ENCODE assay signal across 8 cellular contexts in genomic region chr2:26298638-26299393, GRCh38. TPM values are rescaled to one million over a fixed set of nuclear protein-coding genes. Genes with fewer than 3 reads are reported as not detected.
DNase-seq lines count a peak whose midpoint lies in the region; ATAC-seq, FAIRE-seq and TF ChIP-seq lines count a peak whose summit lies in the region.

No MANE protein-coding gene starts in this region.

- H3K4me1 ChIP-seq in DND-41 (ENCODE audit: insufficient read depth, low read length): peaks cover 22% of the 10 kb centered on the region
- H3K4me1 ChIP-seq in K562 (replicated peaks in 1 of 2; ENCODE audit: control insufficient read depth in 2 of 2, insufficient read depth in 2 of 2, low read length in 2 of 2): peaks cover 0 to 2% of the 10 kb centered on the region in 2 experiments; a peak in 1 of 5 replicates

- WGBS in K562 (ENCODE audit: insufficient coverage, low coverage, missing lambda C conversion rate): 64% methylated on average over 23 of the region's 30 CpGs

- H3K9me3 ChIP-seq in DND-41 (ENCODE audit: insufficient read depth, low read length, severe bottlenecking) (no peaks in the 10 kb centered on the region), K562 (replicated peaks; ENCODE audit: control insufficient read depth, insufficient read depth, low read depth, low read length) (no peaks in the 10 kb centered on the region)

- H3K4me3 Mint-ChIP-seq in progenitor cell of endocrine pancreas (ENCODE audit: low read depth): no peak overlapping the region

- H3K27me3 ChIP-seq in DND-41 (ENCODE audit: insufficient read depth, low read length, poor library complexity): no peaks in the 10 kb centered on the region
- peaks cover 6 to 20% of the 10 kb centered on the region in 2 experiments; a peak in 3 of 5 replicates for H3K27me3 ChIP-seq in K562 (ENCODE audit: control insufficient read depth in 2 of 2, insufficient read depth in 2 of 2, low read length in 2 of 2)

- no peaks in the 10 kb centered on the region for H3K9me3 Mint-ChIP-seq in progenitor cell of endocrine pancreas (ENCODE audit: low read depth)

- no peaks in the 10 kb centered on the region for H3K9me1 ChIP-seq in K562 (ENCODE audit: control insufficient read depth, insufficient read depth, low read length)

- in situ Hi-C loops in K562 (cut with MboI): no loop called here

- H3K27ac ChIP-seq in DND-41 (ENCODE audit: low read length): peak overlapping the region; percentile 74
- no peak overlapping the region for H3K27ac ChIP-seq in K562 (ENCODE audit: extremely low read depth, low read depth, low read length)

- H3K4me3 ChIP-seq in DND-41 (ENCODE audit: low read depth in 1 of 2, low read length in 2 of 2): peak overlapping the region; percentile 31 to 67
- no peak overlapping the region for H3K4me3 ChIP-seq in K562

- peaks cover 2% of the 10 kb centered on the region for H3K4me1 Mint-ChIP-seq in progenitor cell of endocrine pancreas (ENCODE audit: low read depth)

- H4K20me1 ChIP-seq in DND-41 (ENCODE audit: insufficient read depth, low read length) (no peaks in the 10 kb centered on the region), K562 (replicated peaks; ENCODE audit: control insufficient read depth, insufficient read depth, low read length) (no peaks in the 10 kb centered on the region)

- CTCF ChIA-PET in K562 (lab: Yijun Ruan, JAX; ENCODE audit: low intra/inter-chr PET ratio): no interaction called here

- H3K36me3 Mint-ChIP-seq in progenitor cell of endocrine pancreas (ENCODE audit: insufficient read depth): no peaks in the 10 kb centered on the region

- no peaks in the 10 kb centered on the region for H3K36me3 ChIP-seq in DND-41 (ENCODE audit: insufficient read depth, low read length)
- H3K36me3 ChIP-seq in K562 (ENCODE audit: control insufficient read depth, insufficient read depth, low read length): no peaks in the 10 kb centered on the region

- H2AFZ ChIP-seq in DND-41 (ENCODE audit: low read depth, low read length): peak overlapping the region; percentile 85
- H2AFZ ChIP-seq in K562 (ENCODE audit: low read depth, low read length): peak overlapping the region; percentile 64

- no peak for TF ChIP-seq EP300 in K562 (IDR thresholded peaks at IDR 0.05; ENCODE audit: low read length)

- H3K27ac Mint-ChIP-seq in progenitor cell of endocrine pancreas: no peak overlapping the region

- ATAC-seq in DND-41 (ENCODE audit: insufficient read depth, low read depth) (peak; percentile 43), K562 (peak; percentile 40; the same call in 2 of the 3 replicates)

- peak; percentile 26 for DNase-seq in DND-41
- DNase-seq in OCI-M1 (lab: John Stamatoyannopoulos, UW): peak; percentile 70
- DNase-seq in K562 (ENCODE audit: extremely low read depth in 1 of 4, low spot score in 3 of 4): no peak
- peak; percentile 54 for DNase-seq in iris pigment epithelial cell (ENCODE audit: low read depth)
- DNase-seq in stimulated activated CD4-positive, alpha-beta T cell treated with anti-CD3 and anti-CD28 coated beads, Interleukin-12 subunit alpha, Interleukin-12 subunit beta, amount 100 ng/mL, for 24 hours (ENCODE audit: low read depth in 2 of 2): peak; percentile 16 to 20
- no peak for DNase-seq in progenitor cell of endocrine pancreas (ENCODE audit: low spot score, unreplicated experiment)
- no peak for DNase-seq in NCI-H526 (lab: John Stamatoyannopoulos, UW)
- DNase-seq in cortex of kidney (lab: John Stamatoyannopoulos, UW): no peak

- intact Hi-C loops in K562 (cut with micrococcal nuclease): no loop called here

- TF ChIP-seq POLR2A in K562 (conservative IDR thresholded peaks at IDR 0.05): no peak

- peaks cover 6% of the 10 kb centered on the region for H3K27me3 Mint-ChIP-seq in progenitor cell of endocrine pancreas

- H3K9ac ChIP-seq in DND-41 (ENCODE audit: low read depth, low read length) (peak overlapping the region; percentile 51), K562 (ENCODE audit: insufficient read depth in 1 of 2, low read depth in 2 of 2, low read length in 2 of 2) (no peak overlapping the region; a peak in 1 of 4 replicates)

- TF ChIP-seq RAD21 in K562 (CRISPR knock-in tag; conservative IDR thresholded peaks at IDR 0.05 in 1 of 2, IDR thresholded peaks at IDR 0.05 in 1 of 2): no peak

- POLR2A ChIA-PET in K562 (lab: Yijun Ruan, JAX): interaction anchor here (1.1 to 1.7 kb wide), 2 partner anchors 9 to 18 kb away, joined by 3 to 8 read pairs; no protein-coding TSS in a partner anchor

- H3K79me2 ChIP-seq in DND-41 (ENCODE audit: insufficient read depth, low read length): no peaks in the 10 kb centered on the region
- H3K79me2 ChIP-seq in K562 (ENCODE audit: control insufficient read depth, insufficient read depth, low read length): no peaks in the 10 kb centered on the region

- no peak for TF ChIP-seq CTCF in DND-41 (IDR thresholded peaks at IDR 0.05; ENCODE audit: borderline replicate concordance, extremely low read depth, low read length, poor library complexity, severe bottlenecking)
- TF ChIP-seq CTCF in K562 (IDR thresholded peaks at IDR 0.05 in 2 of 3, conservative IDR thresholded peaks at IDR 0.05 in 1 of 3; ENCODE audit: insufficient read depth in 2 of 3, low read depth in 1 of 3, low read length in 3 of 3): no peak
- no peak for TF ChIP-seq CTCF in progenitor cell of endocrine pancreas (IDR thresholded peaks at IDR 0.05; ENCODE audit: unreplicated experiment)

- BruUV-seq in K562 (replicated peaks; lab: Mats Ljungman, UMichigan): no TSS peak

- no peak for FAIRE-seq in K562 (lab: Jason Lieb, UNC)

- H3K4me2 ChIP-seq in DND-41 (ENCODE audit: insufficient read depth, low read length): peak overlapping the region; percentile 94
- H3K4me2 ChIP-seq in K562 (ENCODE audit: insufficient read depth, low read length): peak overlapping the region; percentile 51

RNA-seq across cellular contexts. Expression of gene SELENOI, which starts 47.1 kb away (rescaled TPM):
- 152 and 196 TPM in 2 replicates for total RNA-seq in K562 (2011; cell fraction: chromatin; rRNA removed; ENCODE audit: low replicate concordance)
- 115 and 130 TPM in 2 replicates for total RNA-seq in K562 (2011; cell fraction: nucleolus; rRNA removed)
- 153 and 187 TPM in 2 replicates for total RNA-seq in K562 (2011; cell fraction: nucleoplasm; rRNA removed)
- total RNA-seq in K562 (2014; rRNA removed) (19.9 and 21.1 TPM in 2 replicates), K562 (2014; rRNA removed; fragmentation: Illumina TruSeq; extraction: Trizol) (39.6 and 44.7 TPM in 2 replicates), K562 (2015; rRNA removed; fragmentation: Illumina TruSeq; extraction: Trizol) (24.2 and 26.3 TPM in 2 replicates), K562 (2021) (45.9 and 46.9 TPM in 2 replicates), progenitor cell of endocrine pancreas (43.8 and 46.2 TPM in 2 replicates)
- polyA plus RNA-seq in K562 (2011; rRNA removed) (21.3 and 31.8 TPM in 2 replicates), K562 (2014; fragmentation: Illumina TruSeq; extraction: Trizol) (21.4 and 24.4 TPM in 2 replicates), K562 (2014; fragmentation: Nextera tagmentation; extraction: Ambion mirVana) (10 to 100 TPM in 1 of 2 experiments, 1 to 10 TPM in 1; 9.6 to 10.6 TPM), K562 (2014; rRNA removed) (15.2 and 19.4 TPM in 2 replicates)
- 17.0 and 17.3 TPM in 2 replicates for polyA plus RNA-seq in K562 (2011; cell fraction: cytosol; rRNA removed)
- polyA plus RNA-seq in K562 (2011; cell fraction: nucleus; rRNA removed): 23.0 and 23.7 TPM in 2 replicates
- 8.4 and 19.4 TPM in 2 replicates for polyA plus RNA-seq in K562 (2012)
- 122 and 160 TPM in 2 replicates for polyA minus RNA-seq in K562 (2011; rRNA and poly(A)+ RNA removed)
- polyA minus RNA-seq in K562 (2011; cell fraction: cytosol; rRNA and poly(A)+ RNA removed): 19.4 and 27.8 TPM in 2 replicates
- 58.4 and 70.4 TPM in 2 replicates for polyA minus RNA-seq in K562 (2011; cell fraction: nucleus; rRNA and poly(A)+ RNA removed)

RNA-seq across cellular contexts. Expression of gene ADGRF3, which starts 47.8 kb away (rescaled TPM):
- 0.11 and 0.58 TPM in 2 replicates for total RNA-seq in K562 (2011; cell fraction: chromatin; rRNA removed; ENCODE audit: low replicate concordance)
- total RNA-seq in K562 (2011; cell fraction: nucleolus; rRNA removed): 0.13 and 0.50 TPM in 2 replicates
- total RNA-seq in K562 (2011; cell fraction: nucleoplasm; rRNA removed): 0.37 and 0.61 TPM in 2 replicates
- total RNA-seq in K562 (2014; rRNA removed) (not detected in 2 replicates), K562 (2014; rRNA removed; fragmentation: Illumina TruSeq; extraction: Trizol) (0.07 TPM in 1 of 2 replicates, not detected in the other), K562 (2015; rRNA removed; fragmentation: Illumina TruSeq; extraction: Trizol) (0.18 TPM in 1 of 2 replicates, not detected in the other), K562 (2021) (0.09 and 0.16 TPM in 2 replicates), progenitor cell of endocrine pancreas (2.0 and 3.8 TPM in 2 replicates)
- polyA plus RNA-seq in K562 (2011; rRNA removed) (0.04 and 0.09 TPM in 2 replicates), K562 (2014; fragmentation: Illumina TruSeq; extraction: Trizol) (0.06 and 0.16 TPM in 2 replicates), K562 (2014; fragmentation: Nextera tagmentation; extraction: Ambion mirVana) (under 1 TPM in 1 of 2 experiments, not detected in 1; 0.24 TPM), K562 (2014; rRNA removed) (0.27 and 0.54 TPM in 2 replicates)
- 0.10 and 0.13 TPM in 2 replicates for polyA plus RNA-seq in K562 (2011; cell fraction: cytosol; rRNA removed)
- polyA plus RNA-seq in K562 (2011; cell fraction: nucleus; rRNA removed): 0.58 and 0.82 TPM in 2 replicates
- 0.28 and 0.46 TPM in 2 replicates for polyA plus RNA-seq in K562 (2012)
- not detected in 2 replicates for polyA minus RNA-seq in K562 (2011; rRNA and poly(A)+ RNA removed)
- not detected in 2 replicates for polyA minus RNA-seq in K562 (2011; cell fraction: cytosol; rRNA and poly(A)+ RNA removed)
- polyA minus RNA-seq in K562 (2011; cell fraction: nucleus; rRNA and poly(A)+ RNA removed): 0.13 and 2.4 TPM in 2 replicates

RNA-seq across cellular contexts. Expression of gene HADHB, which starts 54.1 kb away (rescaled TPM):
- 78.9 and 152 TPM in 2 replicates for total RNA-seq in K562 (2011; cell fraction: chromatin; rRNA removed; ENCODE audit: low replicate concordance)
- total RNA-seq in K562 (2011; cell fraction: nucleolus; rRNA removed): 49.4 and 56.5 TPM in 2 replicates
- 97.7 and 134 TPM in 2 replicates for total RNA-seq in K562 (2011; cell fraction: nucleoplasm; rRNA removed)
- total RNA-seq in K562 (2014; rRNA removed) (67.3 and 71.4 TPM in 2 replicates), K562 (2014; rRNA removed; fragmentation: Illumina TruSeq; extraction: Trizol) (103 and 109 TPM in 2 replicates), K562 (2015; rRNA removed; fragmentation: Illumina TruSeq; extraction: Trizol) (86.8 and 93.1 TPM in 2 replicates), K562 (2021) (100 and 109 TPM in 2 replicates), progenitor cell of endocrine pancreas (62.0 and 71.1 TPM in 2 replicates)
- polyA plus RNA-seq in K562 (2011; rRNA removed) (109 and 126 TPM in 2 replicates), K562 (2014; fragmentation: Illumina TruSeq; extraction: Trizol) (77.3 and 92.0 TPM in 2 replicates), K562 (2014; fragmentation: Nextera tagmentation; extraction: Ambion mirVana) (100 to 1,000 TPM; 198 to 199 TPM), K562 (2014; rRNA removed) (84.6 and 94.9 TPM in 2 replicates)
- polyA plus RNA-seq in K562 (2011; cell fraction: cytosol; rRNA removed): 66.1 and 128 TPM in 2 replicates
- 67.1 and 91.6 TPM in 2 replicates for polyA plus RNA-seq in K562 (2011; cell fraction: nucleus; rRNA removed)
- polyA plus RNA-seq in K562 (2012): 85.6 and 104 TPM in 2 replicates
- polyA minus RNA-seq in K562 (2011; rRNA and poly(A)+ RNA removed): 189 and 209 TPM in 2 replicates
- 50.2 and 61.6 TPM in 2 replicates for polyA minus RNA-seq in K562 (2011; cell fraction: cytosol; rRNA and poly(A)+ RNA removed)
- 29.5 and 56.9 TPM in 2 replicates for polyA minus RNA-seq in K562 (2011; cell fraction: nucleus; rRNA and poly(A)+ RNA removed)

RNA-seq across cellular contexts. Expression of gene HADHA, which starts 54.4 kb away (rescaled TPM):
- total RNA-seq in K562 (2011; cell fraction: chromatin; rRNA removed; ENCODE audit: low replicate concordance): 66.4 and 94.3 TPM in 2 replicates
- 54.4 and 55.7 TPM in 2 replicates for total RNA-seq in K562 (2011; cell fraction: nucleolus; rRNA removed)
- total RNA-seq in K562 (2011; cell fraction: nucleoplasm; rRNA removed): 67.3 and 77.3 TPM in 2 replicates
- total RNA-seq in K562 (2014; rRNA removed): 187 and 203 TPM in 2 replicates
- total RNA-seq in K562 (2014; rRNA removed; fragmentation: Illumina TruSeq; extraction: Trizol): 207 and 219 TPM in 2 replicates
- total RNA-seq in K562 (2015; rRNA removed; fragmentation: Illumina TruSeq; extraction: Trizol): 195 and 202 TPM in 2 replicates
- total RNA-seq in K562 (2021): 186 and 196 TPM in 2 replicates
- 183 and 214 TPM in 2 replicates for polyA plus RNA-seq in K562 (2011; rRNA removed)
- 99.3 and 152 TPM in 2 replicates for polyA plus RNA-seq in K562 (2011; cell fraction: cytosol; rRNA removed)
- polyA plus RNA-seq in K562 (2011; cell fraction: nucleus; rRNA removed): 83.4 and 104 TPM in 2 replicates
- polyA plus RNA-seq in K562 (2012): 174 and 251 TPM in 2 replicates
- 224 and 246 TPM in 2 replicates for polyA plus RNA-seq in K562 (2014; fragmentation: Illumina TruSeq; extraction: Trizol)
- 100 to 1,000 TPM; 152 to 326 TPM for polyA plus RNA-seq in K562 (2014; fragmentation: Nextera tagmentation; extraction: Ambion mirVana)
- 140 and 145 TPM in 2 replicates for polyA plus RNA-seq in K562 (2014; rRNA removed)
- polyA minus RNA-seq in K562 (2011; rRNA and poly(A)+ RNA removed): 329 and 345 TPM in 2 replicates
- polyA minus RNA-seq in K562 (2011; cell fraction: cytosol; rRNA and poly(A)+ RNA removed): 151 and 156 TPM in 2 replicates
- 31.8 and 68.9 TPM in 2 replicates for polyA minus RNA-seq in K562 (2011; cell fraction: nucleus; rRNA and poly(A)+ RNA removed)
- 111 and 114 TPM in 2 replicates for total RNA-seq in progenitor cell of endocrine pancreas

Comparison
In these comparisons a context has a peak if more than half of its experiments do, and no peak if none do; other contexts are left out.
1. DNase-seq: peak in DND-41 (single experiment), OCI-M1 (single experiment), iris pigment epithelial cell (single experiment) and stimulated activated CD4-positive, alpha-beta T cell treated with anti-CD3 and anti-CD28 coated beads, Interleukin-12 subunit alpha, Interleukin-12 subunit beta, amount 100 ng/mL, for 24 hours (2 of 2); none in K562 (0 of 4), progenitor cell of endocrine pancreas (single experiment), NCI-H526 (0 of 2) and cortex of kidney (single experiment).